ENCODE assay signal across 32 cellular contexts in genomic region chr10:74763934-74764591, GRCh38.
"Had no signal": no experiment of that assay in that cellular context is flagged by ENCODE, and none has a peak within 500 bp of the region (broad histone marks: within the 10 kb centered on the region; RNA-seq: fewer than 3 reads in every experiment).

No MANE protein-coding gene starts in this region.

- H3K27ac Mint-ChIP-seq: memory B cell; mesothelial cell of epicardium; natural killer cell treated with Interleukin-12 subunit alpha and Interleukin-12 subunit beta and Interleukin-15 and Interleukin-18, amount 100 ng/mL, for 72 hours; stimulated activated effector memory CD8-positive, alpha-beta T cell treated with anti-CD3 and anti-CD28 coated beads, Interleukin-12 subunit alpha, Interleukin-12 subunit beta, amount 100 ng/mL, for 72 hours had no signal

- H3K27ac ChIP-seq: coronary artery, esophagus muscularis mucosa, foreskin keratinocyte, gastroesophageal sphincter, heart left ventricle, hepatocyte, left ventricle myocardium inferior, prostate gland, right atrium auricular region, sigmoid colon, testis, tibial artery, upper lobe of right lung, uterus had no signal

- H3K36me3 Mint-ChIP-seq: memory B cell; mesothelial cell of epicardium; naive B cell; natural killer cell treated with Interleukin-12 subunit alpha and Interleukin-12 subunit beta and Interleukin-15 and Interleukin-18, amount 100 ng/mL, for 72 hours; stimulated activated effector memory CD8-positive, alpha-beta T cell treated with anti-CD3 and anti-CD28 coated beads, Interleukin-12 subunit alpha, Interleukin-12 subunit beta, amount 100 ng/mL, for 72 hours had no signal

- H3K4me2 ChIP-seq: hepatocyte had no signal

- H3K9me3 ChIP-seq: esophagus muscularis mucosa, gastroesophageal sphincter, heart left ventricle, left ventricle myocardium inferior, mucosa of descending colon, prostate gland, right atrium auricular region, sigmoid colon, testis, tibial artery, upper lobe of right lung, uterus had no signal

- H3K4me3 ChIP-seq: coronary artery, esophagus muscularis mucosa, gastroesophageal sphincter, heart left ventricle, hepatocyte, left ventricle myocardium inferior, lung, mucosa of descending colon, prostate gland, right atrium auricular region, sigmoid colon, testis, tibial artery, upper lobe of right lung, uterus had no signal

- H3K27me3 Mint-ChIP-seq: natural killer cell treated with Interleukin-12 subunit alpha and Interleukin-12 subunit beta and Interleukin-15 and Interleukin-18, amount 100 ng/mL, for 72 hours had no signal

- H3K4me1 ChIP-seq: esophagus muscularis mucosa, foreskin keratinocyte, gastroesophageal sphincter, heart left ventricle, left ventricle myocardium inferior, prostate gland, right atrium auricular region, sigmoid colon, testis, tibial artery, upper lobe of right lung, uterus had no signal

- H3K9me3 Mint-ChIP-seq: memory B cell; mesothelial cell of epicardium; naive B cell; natural killer cell treated with Interleukin-12 subunit alpha and Interleukin-12 subunit beta and Interleukin-15 and Interleukin-18, amount 100 ng/mL, for 72 hours; neural crest cell; stimulated activated effector memory CD8-positive, alpha-beta T cell treated with anti-CD3 and anti-CD28 coated beads, Interleukin-12 subunit alpha, Interleukin-12 subunit beta, amount 100 ng/mL, for 72 hours had no signal

- FAIRE-seq: endothelial cell of umbilical vein, islet of Langerhans had no signal

- H3K4me3 Mint-ChIP-seq: memory B cell; mesothelial cell of epicardium; natural killer cell treated with Interleukin-12 subunit alpha and Interleukin-12 subunit beta and Interleukin-15 and Interleukin-18, amount 100 ng/mL, for 72 hours; neural crest cell; stimulated activated effector memory CD8-positive, alpha-beta T cell treated with anti-CD3 and anti-CD28 coated beads, Interleukin-12 subunit alpha, Interleukin-12 subunit beta, amount 100 ng/mL, for 72 hours had no signal

- H3K4me1 Mint-ChIP-seq: memory B cell; mesothelial cell of epicardium; naive B cell; stimulated activated effector memory CD8-positive, alpha-beta T cell treated with anti-CD3 and anti-CD28 coated beads, Interleukin-12 subunit alpha, Interleukin-12 subunit beta, amount 100 ng/mL, for 72 hours had no signal

- H3K79me2 ChIP-seq: hepatocyte had no signal

- DNase-seq: dermis blood vessel endothelial cell; effector memory CD4-positive, alpha-beta T cell; foreskin keratinocyte; heart left ventricle; left cardiac atrium; left ventricle myocardium inferior; mucosa of descending colon; naive B cell; nucleus accumbens; sigmoid colon; stimulated activated CD4-positive, alpha-beta T cell treated with anti-CD3 and anti-CD28 coated beads, Interleukin-2, amount 100 ng/mL, for 24 hours; stimulated activated CD4-positive, alpha-beta T cell treated with anti-CD3 and anti-CD28 coated beads, Interleukin-4, amount 100 ng/mL, for 24 hours; stimulated activated naive CD4-positive, alpha-beta T cell treated with Interleukin-2 at 50 U/mL for 16 hours; substantia nigra; testis; tibial artery; upper lobe of right lung; uterus had no signal

- H3K36me3 ChIP-seq: esophagus muscularis mucosa, gastroesophageal sphincter, heart left ventricle, left ventricle myocardium inferior, prostate gland, right atrium auricular region, sigmoid colon, tibial artery, upper lobe of right lung, uterus had no signal

- H3K27me3 ChIP-seq: esophagus muscularis mucosa, foreskin keratinocyte, gastroesophageal sphincter, heart left ventricle, hepatocyte, right atrium auricular region, sigmoid colon, testis, tibial artery, upper lobe of right lung, uterus had no signal

- H2AFZ ChIP-seq: hepatocyte had no signal
